ENCODE assay signal across 26 cellular contexts in the genomic region with DNA sequence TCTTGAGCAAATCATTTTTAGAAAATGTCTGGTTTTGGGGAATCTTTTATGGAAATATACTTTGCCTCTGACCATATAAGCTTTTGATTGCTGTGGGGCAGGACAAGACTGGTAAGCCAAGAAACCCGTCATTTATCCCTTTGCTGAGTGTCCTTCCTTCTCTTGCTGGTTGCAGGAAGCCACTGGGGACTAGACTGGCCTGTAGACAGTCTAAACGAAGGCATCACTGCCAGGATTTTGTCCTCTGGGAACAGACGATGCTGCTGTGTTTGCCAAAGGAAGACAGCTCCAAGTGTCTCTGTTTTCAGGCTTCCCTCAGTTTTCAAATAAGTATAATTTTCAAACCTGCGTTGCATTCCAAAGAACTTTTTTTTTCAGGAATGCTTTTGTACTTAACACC.
"Had no signal": no experiment of that assay in that cellular context is flagged by ENCODE, and none has a peak within 500 bp of the region (broad histone marks: within the 10 kb centered on the region; RNA-seq: fewer than 3 reads in every experiment).

No MANE protein-coding gene starts in this region.

- H3K27ac ChIP-seq: esophagus squamous epithelium, ovary, psoas muscle, skin epidermis, spleen, suprapubic skin, transverse colon, upper lobe of right lung, uterus had no signal

- DNase-seq: cortex of kidney; effector memory CD8-positive, alpha-beta T cell; erythroblast; esophagus squamous epithelium; glutamatergic neuron; hippocampal formation; left colon; midbrain; naive thymus-derived CD4-positive, alpha-beta T cell; nephron progenitor cell; nucleus accumbens; ovary; posterior cingulate gyrus; retina; spleen; stimulated activated CD4-positive, alpha-beta T cell treated with anti-CD3 and anti-CD28 coated beads, Interleukin-15, amount 100 ng/mL, for 24 hours; stimulated activated CD4-positive, alpha-beta T cell treated with anti-CD3 and anti-CD28 coated beads, Interleukin-2, amount 100 ng/mL, for 48 hours; stimulated activated naive B cell treated with anti-CD40 and anti-IgM and Interleukin-4, amounts not matched to agents 10 μg/mL and 1 μg/mL and 100 μg/mL, for 72 hours; transverse colon; upper lobe of right lung; uterus had no signal

- H3K27me3 ChIP-seq: esophagus squamous epithelium, heart right ventricle, ovary, spleen, suprapubic skin, transverse colon, upper lobe of right lung, uterus had no signal

- H3K9me3 ChIP-seq: esophagus squamous epithelium, ovary, psoas muscle, suprapubic skin, transverse colon, upper lobe of right lung, uterus had no signal

- H3K4me3 ChIP-seq: esophagus squamous epithelium, heart right ventricle, lung, ovary, psoas muscle, skin epidermis, spleen, suprapubic skin, transverse colon, upper lobe of right lung, uterus had no signal

- H3K36me3 ChIP-seq: esophagus squamous epithelium, heart right ventricle, ovary, spleen, suprapubic skin, transverse colon, upper lobe of right lung, uterus had no signal

- H3K4me1 ChIP-seq: esophagus squamous epithelium, spleen, suprapubic skin, transverse colon, uterus had no signal
